10 cellular contexts compared by ENCODE assay signal in genomic region chr14:23093993-23094665, GRCh38. TPM values are rescaled to one million over a fixed set of nuclear protein-coding genes. Genes with fewer than 3 reads are reported as not detected.
DNase-seq lines count a peak whose midpoint lies in the region; ATAC-seq, FAIRE-seq and TF ChIP-seq lines count a peak whose summit lies in the region.
"Had no signal": no experiment of that assay in that cellular context is flagged by ENCODE, and none has a peak within 500 bp of the region (broad histone marks: within the 10 kb centered on the region; RNA-seq: fewer than 3 reads in every experiment).

No MANE protein-coding gene starts in this region.

- 0 to 1% methylated on average over 14 of the region's 14 CpGs for WGBS in body of pancreas, 2 donors
- 1% methylated on average over 8 of the region's 14 CpGs for WGBS in mesenchymal stem cell

- H3K4me1 Mint-ChIP-seq in activated naive CD4-positive, alpha-beta T cell treated with anti-CD3 and anti-CD28 coated beads, Interleukin-2, amount 10 ng/mL, durations not matched to agents 7 days and 5 days, result peaks cover 30% of the 10 kb centered on the region

- H3K9ac ChIP-seq in mesenchymal stem cell (ENCODE audit: low read length), result peak overlapping the region; percentile 92

- H3K18ac ChIP-seq in mesenchymal stem cell (ENCODE audit: low read depth in 1 of 2, low read length in 2 of 2), result peak overlapping the region; percentile 99 to 100

- TF ChIP-seq CTCF in AG09309 (IDR thresholded peaks at IDR 0.05; ENCODE audit: control insufficient read depth, insufficient read depth, low read depth, low read length, missing control alignments), result peak; percentile 31
- TF ChIP-seq CTCF in body of pancreas (IDR thresholded peaks at IDR 0.05), result peak in 2 of 7 experiments; percentile 9 to 12

- H3K4me1 ChIP-seq in HAP-1, result peaks cover 14% of the 10 kb centered on the region
- peaks cover 41% of the 10 kb centered on the region for H3K4me1 ChIP-seq in body of pancreas
- peaks cover 3% of the 10 kb centered on the region for H3K4me1 ChIP-seq in mesenchymal stem cell (ENCODE audit: control insufficient read depth, insufficient read depth, low read depth, low read length)

- H3K27ac ChIP-seq in body of pancreas, result peak overlapping the region; percentile 89 to 97 (median 97)
- peak overlapping the region; percentile 96 for H3K27ac ChIP-seq in mesenchymal stem cell (ENCODE audit: low read length, poor library complexity, severe bottlenecking)

- CTCF ChIA-PET in activated naive CD4-positive, alpha-beta T cell treated with anti-CD3 and anti-CD28 coated beads, Interleukin-2, amount 10 ng/mL, durations not matched to agents 7 days and 5 days (lab: Charles Lee), result interaction anchor here (0.8 to 2.8 kb wide), 8 partner anchors 8 to 207 kb away, joined by 3 to 26 read pairs (median 11); no protein-coding TSS in a partner anchor

- H2AFZ ChIP-seq in mesenchymal stem cell (ENCODE audit: low read depth, low read length), result no peak overlapping the region

- peaks cover 58% of the 10 kb centered on the region for H3K36me3 ChIP-seq in HAP-1 (replicated peaks)
- H3K36me3 ChIP-seq in body of pancreas (replicated peaks in 1 of 2; ENCODE audit: insufficient read depth in 1 of 2, low read depth in 2 of 2), result peaks cover 0 to 14% of the 10 kb centered on the region in 2 donors
- H3K36me3 ChIP-seq in mesenchymal stem cell (ENCODE audit: control insufficient read depth in 1 of 2, insufficient read depth in 2 of 2, low read depth in 1 of 2, low read length in 2 of 2), result peaks cover 15 to 65% of the 10 kb centered on the region in 2 experiments

- no peak overlapping the region for H3K4ac ChIP-seq in mesenchymal stem cell (ENCODE audit: low read depth in 1 of 2, low read length in 2 of 2)

- FAIRE-seq in H54 (lab: Jason Lieb, UNC), result no peak

- H3K36me3 Mint-ChIP-seq in activated naive CD4-positive, alpha-beta T cell treated with anti-CD3 and anti-CD28 coated beads, Interleukin-2, amount 10 ng/mL, durations not matched to agents 7 days and 5 days, result peaks cover 46% of the 10 kb centered on the region

- ATAC-seq in body of pancreas, result no peak

- H3K27me3 ChIP-seq in HAP-1 (ENCODE audit: low read depth), result no peaks in the 10 kb centered on the region
- no peaks in the 10 kb centered on the region for H3K27me3 ChIP-seq in body of pancreas
- H3K27me3 ChIP-seq in mesenchymal stem cell (ENCODE audit: control insufficient read depth in 1 of 2, insufficient read depth in 1 of 2, low read length in 2 of 2), result no peaks in the 10 kb centered on the region

- H3K79me1 ChIP-seq in mesenchymal stem cell (replicated peaks; ENCODE audit: low read length, poor library complexity, severe bottlenecking), result peaks cover 3% of the 10 kb centered on the region

- H2BK12ac ChIP-seq in mesenchymal stem cell (ENCODE audit: low read length in 2 of 2), result no peak overlapping the region

- H3K27ac Mint-ChIP-seq in activated naive CD4-positive, alpha-beta T cell treated with anti-CD3 and anti-CD28 coated beads, Interleukin-2, amount 10 ng/mL, durations not matched to agents 7 days and 5 days, result no peak overlapping the region
- H3K27ac Mint-ChIP-seq: T-cell had no signal

- H4K8ac ChIP-seq in mesenchymal stem cell (ENCODE audit: low read length), result no peak overlapping the region

- no peaks in the 10 kb centered on the region for H3K27me3 Mint-ChIP-seq in activated naive CD4-positive, alpha-beta T cell treated with anti-CD3 and anti-CD28 coated beads, Interleukin-2, amount 10 ng/mL, durations not matched to agents 7 days and 5 days
- H3K27me3 Mint-ChIP-seq: naive B cell, T-cell had no signal

- H3K4me3 ChIP-seq in AG09309 (ENCODE audit: control insufficient read depth, low read depth, low read length) (peak overlapping the region; percentile 91), HAP-1 (peak overlapping the region; percentile 98), body of pancreas (peak overlapping the region; percentile 31 to 55), mesenchymal stem cell (ENCODE audit: insufficient read depth in 1 of 2, low read depth in 1 of 2, low read length in 2 of 2) (peak overlapping the region; percentile 84 to 99)

- no peak for TF ChIP-seq POLR2A in body of pancreas (IDR thresholded peaks at IDR 0.05)
- TF ChIP-seq POLR2A in H54 (IDR thresholded peaks at IDR 0.05; ENCODE audit: low read depth, low read length), result no peak

- no peak overlapping the region for H2BK15ac ChIP-seq in mesenchymal stem cell (ENCODE audit: low read depth, poor library complexity, severe bottlenecking)

- H3K9me3 ChIP-seq in HAP-1, result no peaks in the 10 kb centered on the region
- H3K9me3 ChIP-seq in body of pancreas, result no peaks in the 10 kb centered on the region
- H3K9me3 ChIP-seq in mesenchymal stem cell (ENCODE audit: control insufficient read depth, low read length), result no peaks in the 10 kb centered on the region

- H3K14ac ChIP-seq in mesenchymal stem cell (ENCODE audit: low read length in 2 of 2), result peak overlapping the region in 1 of 2 experiments; percentile 85

- H4K91ac ChIP-seq in mesenchymal stem cell (ENCODE audit: low read length), result no peak overlapping the region

- in situ Hi-C loops in HAP-1 (cut with MboI; ENCODE audit: low sequenced_read_pairs), result no loop called here

- H3K9me3 Mint-ChIP-seq in activated naive CD4-positive, alpha-beta T cell treated with anti-CD3 and anti-CD28 coated beads, Interleukin-2, amount 10 ng/mL, durations not matched to agents 7 days and 5 days, result no peaks in the 10 kb centered on the region
- H3K9me3 Mint-ChIP-seq: naive B cell, T-cell had no signal

- peak overlapping the region; percentile 74 for H3K4me2 ChIP-seq in mesenchymal stem cell (ENCODE audit: low read length, poor library complexity, severe bottlenecking)

- intact Hi-C loops in body of pancreas (cut with DNase I), result no loop called here

- no peak overlapping the region for H2BK120ac ChIP-seq in mesenchymal stem cell (ENCODE audit: low read depth, low read length)

- H3K23ac ChIP-seq in mesenchymal stem cell (ENCODE audit: low read length in 2 of 2), result no peak overlapping the region

- H3K4me3 Mint-ChIP-seq in activated naive CD4-positive, alpha-beta T cell treated with anti-CD3 and anti-CD28 coated beads, Interleukin-2, amount 10 ng/mL, durations not matched to agents 7 days and 5 days, result no peak overlapping the region
- H3K4me3 Mint-ChIP-seq: T-cell had no signal

- no peak overlapping the region for H2BK5ac ChIP-seq in mesenchymal stem cell (ENCODE audit: low read depth, low read length, poor library complexity, severe bottlenecking)

- no peak overlapping the region for H2AK5ac ChIP-seq in mesenchymal stem cell (ENCODE audit: low read length, severe bottlenecking)

- DNase-seq in AG09309 (ENCODE audit: low read depth) (no peak), HAP-1 (ENCODE audit: low spot score in 2 of 2) (peak in 1 of 2 experiments; percentile 90), body of pancreas (no peak), mesenchymal stem cell (no peak), H54 (ENCODE audit: insufficient read length, low spot score) (no peak)
- no peak for DNase-seq in activated naive CD4-positive, alpha-beta T cell treated with anti-CD3 and anti-CD28 coated beads, Interleukin-2, amount 10 ng/mL, durations not matched to agents 7 days and 5 days
- DNase-seq in activated CD4-positive, alpha-beta T cell treated with anti-CD3 and anti-CD28 coated beads for 48 hours, result no peak
- DNase-seq in effector CD8-positive, alpha-beta T cell (lab: John Stamatoyannopoulos, UW), result no peak

RNA-seq across cellular contexts. Expression of gene ACIN1, which starts 0.8 kb away (rescaled TPM):
- 100 to 1,000 TPM in 1 of 2 donors, 10 to 100 TPM in 1; 91.6 to 110 TPM for total RNA-seq in body of pancreas
- 96.0 TPM for polyA plus RNA-seq in mesenchymal stem cell (2013, experiment 1 of 2)
- polyA plus RNA-seq in mesenchymal stem cell (2013, experiment 2 of 2), result 87.5 TPM

RNA-seq across cellular contexts. Expression of gene C14orf119, which starts 1.2 kb away (rescaled TPM):
- total RNA-seq in body of pancreas, result 1 to 10 TPM; 3.6 to 7.0 TPM
- polyA plus RNA-seq in mesenchymal stem cell (2013, experiment 1 of 2), result 50.4 TPM
- 51.9 TPM for polyA plus RNA-seq in mesenchymal stem cell (2013, experiment 2 of 2)

RNA-seq across cellular contexts. Expression of gene CIROP, which starts 10.7 kb away (rescaled TPM):
- not detected for total RNA-seq in body of pancreas
- polyA plus RNA-seq in mesenchymal stem cell (2013, experiment 1 of 2), result not detected
- not detected for polyA plus RNA-seq in mesenchymal stem cell (2013, experiment 2 of 2)
- total RNA-seq: T-cell had no signal

RNA-seq across cellular contexts. Expression of gene CEBPE, which starts 24.9 kb away (rescaled TPM):
- not detected for total RNA-seq in body of pancreas
- not detected for polyA plus RNA-seq in mesenchymal stem cell (2013, experiment 1 of 2)
- not detected for polyA plus RNA-seq in mesenchymal stem cell (2013, experiment 2 of 2)

RNA-seq across cellular contexts. Expression of gene CDH24, which starts 36.8 kb away (rescaled TPM):
- total RNA-seq in body of pancreas, result 1 to 10 TPM; 4.9 to 9.9 TPM
- 5.8 TPM for polyA plus RNA-seq in mesenchymal stem cell (2013, experiment 1 of 2)
- polyA plus RNA-seq in mesenchymal stem cell (2013, experiment 2 of 2), result 5.0 TPM

Comparison
In these comparisons a context has a peak if more than half of its experiments do, and no peak if none do; other contexts are left out.
1. H3K4me3 ChIP-seq: peak in every context shown above with its lines; median percentile 98 in HAP-1; 92 in mesenchymal stem cell; 91 in AG09309; 43 in body of pancreas.